ENCODE assay signal across 22 cellular contexts in genomic region chr10:36173364-36173763, GRCh38.
DNase-seq lines count a peak whose midpoint lies in the region; ATAC-seq and TF ChIP-seq lines count a peak whose summit lies in the region.
"Had no signal": no experiment of that assay in that cellular context is flagged by ENCODE, and none has a peak within 500 bp of the region (broad histone marks: within the 10 kb centered on the region; RNA-seq: fewer than 3 reads in every experiment).

No MANE protein-coding gene starts in this region.

- H3K27me3 ChIP-seq in CD8-positive, alpha-beta memory T cell (ENCODE audit: insufficient read depth, low read length, poor library complexity, severe bottlenecking), result no peaks in the 10 kb centered on the region
- H3K27me3 ChIP-seq in stomach, result no peaks in the 10 kb centered on the region
- H3K27me3 ChIP-seq: heart left ventricle had no signal

- no peaks in the 10 kb centered on the region for H3K4me1 Mint-ChIP-seq in CD8-positive, alpha-beta memory T cell
- H3K4me1 Mint-ChIP-seq: activated B cell treated with CpG ODN at 0.5 μM for 24 hours; activated CD4-positive, alpha-beta memory T cell treated with anti-CD3 and anti-CD28 coated beads, Interleukin-2, amount 10 ng/mL, durations not matched to agents 7 days and 5 days; IgD-negative memory B cell; immature natural killer cell; stimulated activated effector memory CD8-positive, alpha-beta T cell treated with anti-CD3 and anti-CD28 coated beads, Interleukin-12 subunit alpha, Interleukin-12 subunit beta, amount 100 ng/mL, for 72 hours had no signal

- ATAC-seq in left lobe of liver, result peak; percentile 38
- ATAC-seq: stimulated activated effector memory CD8-positive, alpha-beta T cell treated with anti-CD3 and anti-CD28 coated beads, Interleukin-12 subunit alpha, Interleukin-12 subunit beta, amount 100 ng/mL, for 72 hours had no signal

- no peak overlapping the region for H3K4me3 ChIP-seq in astrocyte of the cerebellum (ENCODE audit: low read depth, low read length)
- H3K4me3 ChIP-seq in CD8-positive, alpha-beta memory T cell (ENCODE audit: low read length), result no peak overlapping the region
- no peak overlapping the region for H3K4me3 ChIP-seq in stomach
- no peak overlapping the region for H3K4me3 ChIP-seq in foreskin fibroblast (ENCODE audit: low read depth in 1 of 2, low read length in 2 of 2)
- H3K4me3 ChIP-seq: heart left ventricle, lung had no signal

- TF ChIP-seq CTCF in astrocyte of the cerebellum (IDR thresholded peaks at IDR 0.05; ENCODE audit: low read depth, low read length, missing control alignments), result no peak
- no peak for TF ChIP-seq CTCF in stomach (IDR thresholded peaks at IDR 0.05)
- no peak for TF ChIP-seq CTCF in foreskin fibroblast (IDR thresholded peaks at IDR 0.05; ENCODE audit: low read depth, low read length)

- no peaks in the 10 kb centered on the region for H3K4me1 ChIP-seq in CD8-positive, alpha-beta memory T cell (ENCODE audit: insufficient read depth, low read length)
- peaks cover 0 to 15% (median 3%) of the 10 kb centered on the region in 4 donors for H3K4me1 ChIP-seq in stomach

- no peak overlapping the region for H3K27ac Mint-ChIP-seq in CD8-positive, alpha-beta memory T cell
- H3K27ac Mint-ChIP-seq: activated B cell treated with CpG ODN at 0.5 μM for 24 hours; activated CD4-positive, alpha-beta memory T cell treated with anti-CD3 and anti-CD28 coated beads, Interleukin-2, amount 10 ng/mL, durations not matched to agents 7 days and 5 days; endodermal cell; IgD-negative memory B cell; immature natural killer cell; stimulated activated effector memory CD8-positive, alpha-beta T cell treated with anti-CD3 and anti-CD28 coated beads, Interleukin-12 subunit alpha, Interleukin-12 subunit beta, amount 100 ng/mL, for 72 hours had no signal

- no peak for TF ChIP-seq EP300 in stomach (IDR thresholded peaks at IDR 0.05)

- in situ Hi-C loops in astrocyte of the cerebellum (cut with HindIII; ENCODE audit: low sequenced_read_pairs), result no loop called here

- 41 to 63% (median 58%) methylated on average over 4 of the region's 4 CpGs for WGBS in stomach, 5 donors

- no peaks in the 10 kb centered on the region for H3K27me3 Mint-ChIP-seq in CD8-positive, alpha-beta memory T cell
- H3K27me3 Mint-ChIP-seq: activated B cell treated with CpG ODN at 0.5 μM for 24 hours; activated CD4-positive, alpha-beta memory T cell treated with anti-CD3 and anti-CD28 coated beads, Interleukin-2, amount 10 ng/mL, durations not matched to agents 7 days and 5 days; IgD-negative memory B cell had no signal

- intact Hi-C loops in stomach (cut with DNase I; ENCODE audit: low total_unique reads), result no loop called here

- H3K27ac ChIP-seq in CD8-positive, alpha-beta memory T cell (ENCODE audit: low read depth, low read length), result no peak overlapping the region
- H3K27ac ChIP-seq in stomach, result no peak overlapping the region
- H3K27ac ChIP-seq: HL-60 had no signal

- CTCF ChIA-PET in CD8-positive, alpha-beta memory T cell (lab: Charles Lee), result no interaction called here

- H3K36me3 Mint-ChIP-seq in CD8-positive, alpha-beta memory T cell, result no peaks in the 10 kb centered on the region
- H3K36me3 Mint-ChIP-seq: IgD-negative memory B cell; immature natural killer cell; stimulated activated effector memory CD8-positive, alpha-beta T cell treated with anti-CD3 and anti-CD28 coated beads, Interleukin-12 subunit alpha, Interleukin-12 subunit beta, amount 100 ng/mL, for 72 hours had no signal

- H3K9me3 ChIP-seq in CD8-positive, alpha-beta memory T cell (ENCODE audit: low read length), result no peaks in the 10 kb centered on the region
- H3K9me3 ChIP-seq in stomach, result no peaks in the 10 kb centered on the region
- H3K9me3 ChIP-seq: heart left ventricle, thoracic aorta had no signal

- TF ChIP-seq POLR2A in stomach (IDR thresholded peaks at IDR 0.05), result no peak

- DNase-seq in A172 (ENCODE audit: low spot score) (peak; percentile 44), HT1080 (ENCODE audit: low read depth) (peak; percentile 80), astrocyte of the cerebellum (ENCODE audit: low read depth) (peak; percentile 37), left lobe of liver (ENCODE audit: low spot score) (no peak), stomach (no peak), foreskin fibroblast (no peak)
- no peak for DNase-seq in CD8-positive, alpha-beta memory T cell
- DNase-seq in activated naive CD4-positive, alpha-beta T cell treated with Interleukin-2 at 50 U/mL for 16 hours, result no peak
- DNase-seq: activated B cell treated with CpG ODN at 0.5 μM for 24 hours; activated CD4-positive, alpha-beta memory T cell treated with anti-CD3 and anti-CD28 coated beads, Interleukin-2, amount 10 ng/mL, durations not matched to agents 7 days and 5 days; activated T-cell treated with anti-CD3 and anti-CD28 coated beads, Interleukin-2, amount 50 U/mL, for 1 hour; endodermal cell; immature natural killer cell; NCI-H1694; NCI-H69; occipital lobe had no signal

- no peaks in the 10 kb centered on the region for H3K36me3 ChIP-seq in CD8-positive, alpha-beta memory T cell (ENCODE audit: insufficient read depth, low read length)
- no peaks in the 10 kb centered on the region for H3K36me3 ChIP-seq in stomach
- H3K36me3 ChIP-seq: heart left ventricle, thoracic aorta had no signal

- POLR2A ChIA-PET in CD8-positive, alpha-beta memory T cell (lab: Charles Lee), result no interaction called here

- no peak overlapping the region for H3K4me3 Mint-ChIP-seq in CD8-positive, alpha-beta memory T cell
- H3K4me3 Mint-ChIP-seq: activated B cell treated with CpG ODN at 0.5 μM for 24 hours; activated CD4-positive, alpha-beta memory T cell treated with anti-CD3 and anti-CD28 coated beads, Interleukin-2, amount 10 ng/mL, durations not matched to agents 7 days and 5 days; endodermal cell; IgD-negative memory B cell; immature natural killer cell; stimulated activated effector memory CD8-positive, alpha-beta T cell treated with anti-CD3 and anti-CD28 coated beads, Interleukin-12 subunit alpha, Interleukin-12 subunit beta, amount 100 ng/mL, for 72 hours had no signal

- H3K9me3 Mint-ChIP-seq in CD8-positive, alpha-beta memory T cell, result peaks cover 2 to 15% (median 5%) of the 10 kb centered on the region in 5 donors
- H3K9me3 Mint-ChIP-seq: endodermal cell had no signal

Comparison
In these comparisons a context has a peak if more than half of its experiments do, and no peak if none do; other contexts are left out.
1. DNase-seq: peak in A172 (single experiment), HT1080 (single experiment) and astrocyte of the cerebellum (single experiment); none in left lobe of liver (single experiment), CD8-positive, alpha-beta memory T cell (0 of 5), stomach (single experiment), activated naive CD4-positive, alpha-beta T cell treated with Interleukin-2 at 50 U/mL for 16 hours (single experiment) and foreskin fibroblast (0 of 2).